10 cellular contexts compared by ENCODE assay signal in genomic region chr6:82331031-82331773, GRCh38. TPM values are rescaled to one million over a fixed set of nuclear protein-coding genes. Genes with fewer than 3 reads are reported as not detected.
A peak's percentile ranks its signal among the peaks of the same experiment; 100 is the strongest.
DNase-seq lines count a peak whose midpoint lies in the region; ATAC-seq and TF ChIP-seq lines count a peak whose summit lies in the region.
"Had no signal": no experiment of that assay in that cellular context is flagged by ENCODE, and none has a peak within 500 bp of the region (broad histone marks: within the 10 kb centered on the region; RNA-seq: fewer than 3 reads in every experiment).

No MANE protein-coding gene starts in this region.

- no peak overlapping the region for H3K4me3 ChIP-seq in fibroblast of the aortic adventitia (ENCODE audit: low read depth, low read length)

- H3K4me3 Mint-ChIP-seq in Calu3 (ENCODE audit: low read depth, unreplicated experiment): no peak overlapping the region

- BruUV-seq in Calu3 (replicated peaks; lab: Mats Ljungman, UMichigan): no TSS peak

- TF ChIP-seq CTCF in fibroblast of the aortic adventitia (IDR thresholded peaks at IDR 0.05; ENCODE audit: insufficient read depth, low read length): peak; percentile 44
- no peak for TF ChIP-seq CTCF in Calu3 (IDR thresholded peaks at IDR 0.05; ENCODE audit: unreplicated experiment)

- H3K4me1 Mint-ChIP-seq in Calu3 (ENCODE audit: low read depth, unreplicated experiment): peaks cover 23% of the 10 kb centered on the region

- no peak overlapping the region for H3K27ac Mint-ChIP-seq in Calu3 (ENCODE audit: unreplicated experiment)

- H3K9me3 Mint-ChIP-seq in Calu3 (ENCODE audit: low read depth, unreplicated experiment): no peaks in the 10 kb centered on the region

- no peaks in the 10 kb centered on the region for H3K27me3 Mint-ChIP-seq in Calu3 (ENCODE audit: unreplicated experiment)

- intact Hi-C loops in Calu3 (cut with micrococcal nuclease; ENCODE audit: unreplicated experiment): loop anchor here (2.0 kb wide), 1 partner anchor 258 kb away; no protein-coding TSS in a partner anchor

- DNase-seq in AG08395 (ENCODE audit: low spot score): peak; percentile 55
- DNase-seq in RKO (ENCODE audit: low spot score): peak; percentile 25
- peak; percentile 68 for DNase-seq in fibroblast of the aortic adventitia (ENCODE audit: low read depth)
- DNase-seq in Calu3: no peak
- no peak for DNase-seq in HUDEP-2 (lab: John Stamatoyannopoulos, UW; ENCODE audit: unreplicated experiment in 76 of 76)
- no peak for DNase-seq in activated CD4-positive, CD25-positive, alpha-beta regulatory T cell treated with anti-CD3 and anti-CD28 coated beads, Interleukin-2, amount 50 U/mL, for 72 hours
- DNase-seq: anterior cingulate cortex; stimulated activated CD4-positive, alpha-beta T cell treated with anti-CD3 and anti-CD28 coated beads, Interleukin-4, amount 100 ng/mL, for 1 hour had no signal

- ATAC-seq in GM21526 (IDR thresholded peaks at IDR 0.05; ENCODE audit: low FRiP score, unreplicated experiment) (peak; percentile 56), HG02870 (IDR thresholded peaks at IDR 0.05; ENCODE audit: unreplicated experiment) (no peak)

- no peaks in the 10 kb centered on the region for H3K36me3 Mint-ChIP-seq in Calu3 (ENCODE audit: insufficient read depth, unreplicated experiment)

- CTCF ChIA-PET in Calu3 (lab: Charles Lee): no interaction called here

RNA-seq across cellular contexts. Expression of gene TPBG, which starts 32.4 kb away (rescaled TPM):
- total RNA-seq in fibroblast of the aortic adventitia (ENCODE audit: low replicate concordance): 34.6 and 101 TPM in 2 replicates
- 42.6 and 46.5 TPM in 2 replicates for total RNA-seq in Calu3 (2022)

Comparison
In these comparisons a context has a peak if more than half of its experiments do, and no peak if none do; other contexts are left out.
1. DNase-seq: peak in AG08395 (single experiment), RKO (single experiment) and fibroblast of the aortic adventitia (single experiment); none in Calu3 (single experiment), HUDEP-2 (0 of 76) and activated CD4-positive, CD25-positive, alpha-beta regulatory T cell treated with anti-CD3 and anti-CD28 coated beads, Interleukin-2, amount 50 U/mL, for 72 hours (single experiment).